20 cellular contexts compared by ENCODE assay signal in genomic region chr17:2227025-2227699, GRCh38.
DNase-seq lines count a peak whose midpoint lies in the region; ATAC-seq and TF ChIP-seq lines count a peak whose summit lies in the region.
"Had no signal": no experiment of that assay in that cellular context is flagged by ENCODE, and none has a peak within 500 bp of the region (broad histone marks: within the 10 kb centered on the region; RNA-seq: fewer than 3 reads in every experiment).

No MANE protein-coding gene starts in this region.

- H3K9me3 ChIP-seq in osteoblast (ENCODE audit: low read depth, low read length) = no peaks in the 10 kb centered on the region
- H3K9me3 ChIP-seq: MG63, Peyer's patch had no signal

- no peaks in the 10 kb centered on the region for H3K36me3 ChIP-seq in osteoblast (ENCODE audit: insufficient read depth, low read length)
- H3K36me3 ChIP-seq: MG63 had no signal

- intact Hi-C loops in left cardiac atrium (cut with DNase I) = no loop called here

- peaks cover 16% of the 10 kb centered on the region for H3K79me2 ChIP-seq in osteoblast (ENCODE audit: insufficient read depth, low read length)

- CTCF ChIA-PET in RWPE1 (lab: Yijun Ruan, JAX) = no interaction called here
- CTCF ChIA-PET in GM10248 (lab: Yijun Ruan, JAX) = interaction anchor here (0.7 to 6.7 kb wide), 6 partner anchors 9 to 173 kb away, joined by 3 to 31 read pairs (median 4); no protein-coding TSS in a partner anchor

- TF ChIP-seq CTCF in RWPE1 (conservative IDR thresholded peaks at IDR 0.05; ENCODE audit: low read depth) (no peak), epithelial cell of esophagus (IDR thresholded peaks at IDR 0.05; ENCODE audit: insufficient read depth, low read depth, low read length, missing control alignments) (no peak), osteoblast (IDR thresholded peaks at IDR 0.05; ENCODE audit: extremely low read depth, low read depth, low read length) (no peak), GM10248 (IDR thresholded peaks at IDR 0.05; ENCODE audit: control extremely low read depth, extremely low read depth, low read depth, missing control alignments) (no peak)

- POLR2A ChIA-PET in RWPE1 (lab: Yijun Ruan, JAX; ENCODE audit: low non-redundant PET) (no interaction called here), GM10248 (lab: Yijun Ruan, JAX) (no interaction called here)

- DNase-seq in EH (ENCODE audit: low read depth) (peak; percentile 26), RWPE1 (ENCODE audit: low spot score) (peak; percentile 59), epithelial cell of esophagus (ENCODE audit: low read depth) (peak; percentile 85), osteoblast (ENCODE audit: insufficient read length, low spot score, missing footprints) (no peak), GM10248 (ENCODE audit: extremely low spot score) (no peak), left cardiac atrium (no peak), NCI-H1436 treated with DMSO at 0.1 percent for 48 hours (lab: John Stamatoyannopoulos, UW) (no peak), NCI-H146 (lab: John Stamatoyannopoulos, UW) (no peak)
- DNase-seq: COR-L47, DMS153, MG63, NCI-H1105, NCI-H1930, NCI-H2171, NCI-H510A, NCI-H82, Peyer's patch, SIG-M5 had no signal

- no peak overlapping the region for H3K4me2 ChIP-seq in osteoblast (ENCODE audit: insufficient read depth, low read length)

- H3K4me1 ChIP-seq in osteoblast (ENCODE audit: insufficient read depth, low read length) = peaks cover 39% of the 10 kb centered on the region

- no peak for ATAC-seq in left cardiac atrium
- ATAC-seq: GM12878 had no signal

- no peaks in the 10 kb centered on the region for H3K27me3 ChIP-seq in osteoblast (ENCODE audit: insufficient read depth, low read length)
- H3K27me3 ChIP-seq: MG63, Peyer's patch had no signal

- H3K27ac ChIP-seq in RWPE1 (peak overlapping the region; percentile 41), osteoblast (ENCODE audit: low read depth, low read length) (peak overlapping the region; percentile 2)
- H3K27ac ChIP-seq: C4-2B, Peyer's patch had no signal

- H3K4me3 ChIP-seq in epithelial cell of esophagus (ENCODE audit: low read length) (no peak overlapping the region), osteoblast (ENCODE audit: insufficient read depth, low read length) (no peak overlapping the region)
- H3K4me3 ChIP-seq: GM12878, MG63, Peyer's patch had no signal

- no peak overlapping the region for H2AFZ ChIP-seq in osteoblast (ENCODE audit: low read length)

- no peaks in the 10 kb centered on the region for H4K20me1 ChIP-seq in osteoblast (ENCODE audit: insufficient read depth, low read length)

Comparison
In these comparisons a context has a peak if more than half of its experiments do, and no peak if none do; other contexts are left out.
1. DNase-seq: peak in EH (single experiment), RWPE1 (single experiment) and epithelial cell of esophagus (single experiment); none in osteoblast (single experiment), GM10248 (single experiment), left cardiac atrium (single experiment), NCI-H1436 treated with DMSO at 0.1 percent for 48 hours (single experiment) and NCI-H146 (single experiment).